ENCODE assay signal across 8 cellular contexts in the genomic region with DNA sequence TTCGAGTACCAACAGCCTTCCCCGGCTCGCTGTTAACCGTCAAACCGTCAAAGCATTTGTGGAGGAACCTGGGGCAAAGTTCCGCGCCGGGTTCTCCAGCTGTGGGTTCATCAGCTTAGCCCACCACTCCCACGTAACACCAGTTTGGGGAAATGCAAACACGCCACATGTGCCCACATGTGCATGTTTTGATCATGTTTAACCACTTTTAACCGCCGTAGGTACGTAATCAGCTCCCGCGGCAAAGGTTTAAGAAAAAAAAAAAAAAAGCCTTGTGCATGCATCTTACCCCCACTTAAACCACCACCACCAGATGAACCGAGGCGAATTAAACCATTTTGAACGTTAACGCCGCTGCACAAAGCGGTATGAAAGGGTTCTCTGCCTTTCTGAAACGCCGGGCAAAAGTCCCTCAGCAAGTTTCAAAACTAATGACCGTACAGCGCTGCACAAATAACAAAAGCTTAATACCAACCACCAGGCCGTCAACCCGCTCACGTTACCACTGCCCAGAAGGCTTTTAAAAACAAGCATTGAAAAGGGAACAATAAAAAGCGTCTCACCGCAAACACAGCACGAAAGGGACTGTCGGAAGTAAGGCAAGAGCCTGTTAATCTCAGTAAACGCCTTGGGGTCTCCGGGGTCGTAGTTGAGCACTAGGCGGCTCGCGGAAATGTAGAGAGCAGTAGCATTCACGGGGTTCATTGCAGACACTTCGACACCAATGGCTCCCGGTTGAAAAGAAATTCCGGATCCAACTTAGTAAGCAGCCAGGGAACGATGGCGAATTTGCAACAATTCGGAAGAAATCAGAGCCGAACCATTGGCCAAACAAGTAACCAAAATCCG. TPM values are rescaled to one million over a fixed set of nuclear protein-coding genes. Genes with fewer than 3 reads are reported as not detected.
DNase-seq lines count a peak whose midpoint lies in the region; ATAC-seq and TF ChIP-seq lines count a peak whose summit lies in the region.

No MANE protein-coding gene starts in this region.

- H3K36me3 ChIP-seq in fibroblast of lung (ENCODE audit: control insufficient read depth, insufficient read depth, low read length) (no peaks in the 10 kb centered on the region), neural progenitor cell (no peaks in the 10 kb centered on the region), thoracic aorta (no peaks in the 10 kb centered on the region)

- peaks cover 8% of the 10 kb centered on the region for H3K27me3 Mint-ChIP-seq in neural progenitor cell (ENCODE audit: insufficient read depth, low read depth)

- H4K20me1 ChIP-seq in fibroblast of lung (ENCODE audit: control insufficient read depth, extremely low read depth, insufficient read depth, low read length), result peaks cover 19% of the 10 kb centered on the region
- peaks cover 56% of the 10 kb centered on the region for H4K20me1 ChIP-seq in neural progenitor cell (ENCODE audit: low read depth)

- H3F3A ChIP-seq in neural progenitor cell (ENCODE audit: low read depth), result peaks cover 39% of the 10 kb centered on the region

- no peak for ATAC-seq in thoracic aorta (ENCODE audit: insufficient number of reproducible peaks, low FRiP score, low read depth)
- no peak for ATAC-seq in HG03135 (IDR thresholded peaks at IDR 0.05; ENCODE audit: unreplicated experiment)
- ATAC-seq in GM21381 (IDR thresholded peaks at IDR 0.05; ENCODE audit: unreplicated experiment), result no peak

- no peak overlapping the region for H2AFZ ChIP-seq in fibroblast of lung (ENCODE audit: low read length)
- no peak overlapping the region for H2AFZ ChIP-seq in neural progenitor cell (replicated peaks)

- TF ChIP-seq CTCF in fibroblast of lung (conservative IDR thresholded peaks at IDR 0.05 in 1 of 2, IDR thresholded peaks at IDR 0.05 in 1 of 2; ENCODE audit: low read depth in 1 of 2, low read length in 2 of 2) (no peak), neural progenitor cell (IDR thresholded peaks at IDR 0.05) (peak; percentile 15), thoracic aorta (IDR thresholded peaks at IDR 0.05) (no peak)

- H3K9me3 Mint-ChIP-seq in neural progenitor cell, result peaks cover 18% of the 10 kb centered on the region

- H3K27me3 ChIP-seq in fibroblast of lung (ENCODE audit: control insufficient read depth, insufficient read depth, low read length), result no peaks in the 10 kb centered on the region
- no peaks in the 10 kb centered on the region for H3K27me3 ChIP-seq in neural progenitor cell
- H3K27me3 ChIP-seq in thoracic aorta (replicated peaks; ENCODE audit: insufficient read depth), result no peaks in the 10 kb centered on the region

- H3K4me1 ChIP-seq in fibroblast of lung (ENCODE audit: control insufficient read depth, extremely low read depth, insufficient read depth, low read length) (peaks cover 3% of the 10 kb centered on the region), neural progenitor cell (peaks cover 20% of the 10 kb centered on the region), thoracic aorta (ENCODE audit: control insufficient read depth in 1 of 2, low read depth in 2 of 2) (peaks cover 34 to 42% of the 10 kb centered on the region in 2 donors)

- H3K4me2 ChIP-seq in fibroblast of lung (ENCODE audit: extremely low read depth, insufficient read depth, low read length), result peak overlapping the region; percentile 87
- peak overlapping the region; percentile 90 for H3K4me2 ChIP-seq in neural progenitor cell

- peaks cover 61% of the 10 kb centered on the region for H3K79me2 ChIP-seq in fibroblast of lung (ENCODE audit: control insufficient read depth, insufficient read depth, low read length)
- peaks cover 71% of the 10 kb centered on the region for H3K79me2 ChIP-seq in neural progenitor cell (ENCODE audit: low read depth)

- peaks cover 35% of the 10 kb centered on the region for H3K4me1 Mint-ChIP-seq in neural progenitor cell

- H3K9ac ChIP-seq in fibroblast of lung (ENCODE audit: insufficient read depth, low read length), result peak overlapping the region; percentile 99
- peak overlapping the region; percentile 76 for H3K9ac ChIP-seq in neural progenitor cell

- H3K27ac Mint-ChIP-seq in neural progenitor cell, result peak overlapping the region; percentile 98

- H3K27ac ChIP-seq in fibroblast of lung (ENCODE audit: insufficient read depth, low read length) (peak overlapping the region; percentile 99), neural progenitor cell (peak overlapping the region; percentile 99), thoracic aorta (peak overlapping the region; percentile 98 to 99)

- DNase-seq in NOMO-1 (lab: John Stamatoyannopoulos, UW; ENCODE audit: unreplicated experiment in 2 of 2) (peak; percentile 54 to 55), fibroblast of lung (ENCODE audit: low read depth in 2 of 2) (peak; percentile 29 to 33), neural progenitor cell (ENCODE audit: low spot score) (peak; percentile 76), thoracic aorta (ENCODE audit: low spot score) (no peak)
- DNase-seq in activated T-cell treated with anti-CD3 and anti-CD28 coated beads, Interleukin-2, amount 50 U/mL, for 1 hour, result peak; percentile 71

- H3K36me3 Mint-ChIP-seq in neural progenitor cell, result peaks cover 22% of the 10 kb centered on the region

- H3K4me3 ChIP-seq in GM08714 (ENCODE audit: low read length) (peak overlapping the region; percentile 71), fibroblast of lung (replicated peaks in 1 of 4; ENCODE audit: control extremely low read depth in 1 of 4, insufficient read depth in 1 of 4, low read depth in 3 of 4, low read length in 4 of 4) (peak overlapping the region; percentile 47 to 94 (median 94)), neural progenitor cell (peak overlapping the region; percentile 87), thoracic aorta (peak overlapping the region; percentile 86)

- peak overlapping the region; percentile 99 for H3K4me3 Mint-ChIP-seq in neural progenitor cell

- no peaks in the 10 kb centered on the region for H3K9me3 ChIP-seq in fibroblast of lung (ENCODE audit: control insufficient read depth, insufficient read depth, low read depth, low read length)
- peaks cover 5% of the 10 kb centered on the region for H3K9me3 ChIP-seq in neural progenitor cell (ENCODE audit: low read depth)
- no peaks in the 10 kb centered on the region for H3K9me3 ChIP-seq in thoracic aorta

RNA-seq across cellular contexts. Expression of a gene that starts 1.5 kb away (rescaled TPM):
- 9.2 and 12.1 TPM in 2 replicates for total RNA-seq in fibroblast of lung
- 16.6 and 19.7 TPM in 2 replicates for polyA plus RNA-seq in fibroblast of lung
- 7.8 and 9.0 TPM in 2 replicates for polyA plus RNA-seq in fibroblast of lung (2012)
- 13.7 and 17.5 TPM in 2 replicates for polyA minus RNA-seq in fibroblast of lung (ENCODE audit: low replicate concordance)
- total RNA-seq in neural progenitor cell (ENCODE audit: low replicate concordance), result 40.8 and 52.9 TPM in 2 replicates
- 10 to 100 TPM; 24.0 to 31.4 TPM for total RNA-seq in thoracic aorta

RNA-seq across cellular contexts. Expression of a gene that starts 55.5 kb away (rescaled TPM):
- total RNA-seq in fibroblast of lung (47.0 and 81.4 TPM in 2 replicates), neural progenitor cell (ENCODE audit: low replicate concordance) (83.4 and 99.2 TPM in 2 replicates), thoracic aorta (10 to 100 TPM; 19.3 to 22.6 TPM)
- polyA plus RNA-seq in fibroblast of lung, result 56.0 and 67.0 TPM in 2 replicates
- 40.3 and 55.2 TPM in 2 replicates for polyA plus RNA-seq in fibroblast of lung (2012)
- 58.6 and 68.3 TPM in 2 replicates for polyA minus RNA-seq in fibroblast of lung (ENCODE audit: low replicate concordance)
